8 cellular contexts compared by ENCODE assay signal in genomic region chr6:42781546-42781810, GRCh38. TPM values are rescaled to one million over a fixed set of nuclear protein-coding genes. Genes with fewer than 3 reads are reported as not detected.
A peak's percentile ranks its signal among the peaks of the same experiment; 100 is the strongest.
DNase-seq lines count a peak whose midpoint lies in the region; ATAC-seq, FAIRE-seq and TF ChIP-seq lines count a peak whose summit lies in the region.

No MANE protein-coding gene starts in this region.

- H3K27ac Mint-ChIP-seq in mesothelial cell of epicardium, result peak overlapping the region; percentile 98

- RAD21 ChIA-PET in GM12878 (lab: Charles Lee; ENCODE audit: unreplicated experiment), result interaction anchor here (0.8 to 17.0 kb wide), 5 partner anchors 11 to 218 kb away, joined by 3 to 227 read pairs (median 6); partner anchors contain the start of genes RPL7L1, TBCC and UBR2

- peak overlapping the region; percentile 69 for H3K4me3 Mint-ChIP-seq in mesothelial cell of epicardium

- TF ChIP-seq POLR2A in GM12878 (IDR thresholded peaks at IDR 0.05; ENCODE audit: low read depth, low read length), result no peak

- TF ChIP-seq CTCF in BE2C (IDR thresholded peaks at IDR 0.05; ENCODE audit: low read depth, low read length) (no peak), HL-60 (IDR thresholded peaks at IDR 0.05; ENCODE audit: insufficient read depth, low read length) (no peak), GM12878 (IDR thresholded peaks at IDR 0.05 in 2 of 3, conservative IDR thresholded peaks at IDR 0.05 in 1 of 3; ENCODE audit: control insufficient read depth in 2 of 3, extremely low read depth in 1 of 3, insufficient read depth in 1 of 3, low read depth in 3 of 3, low read length in 3 of 3) (no peak), mesothelial cell of epicardium (IDR thresholded peaks at IDR 0.05; ENCODE audit: unreplicated experiment) (no peak)

- DNase-seq in BE2C (no peak), HL-60 (ENCODE audit: low read depth in 1 of 2, low spot score in 1 of 2) (no peak), GM12878 (ENCODE audit: low read depth, low spot score) (no peak), mesothelial cell of epicardium (ENCODE audit: low spot score in 2 of 2, unreplicated experiment in 2 of 2) (no peak), NCI-H128 (lab: John Stamatoyannopoulos, UW; ENCODE audit: unreplicated experiment) (no peak)
- DNase-seq in activated effector memory CD4-positive, alpha-beta T cell treated with anti-CD3 and anti-CD28 coated beads, Interleukin-2, amount 50 U/mL, for 16 hours, result no peak

- POLR2A ChIA-PET in GM12878 (lab: Charles Lee), result interaction anchor here (0.6 to 7.4 kb wide), 9 partner anchors 9 to 1247 kb away, joined by 3 to 82 read pairs (median 4); partner anchors contain the start of gene TBCC

- no peaks in the 10 kb centered on the region for H4K20me1 ChIP-seq in GM12878 (ENCODE audit: control insufficient read depth, insufficient read depth)

- H3K36me3 ChIP-seq in BE2C, result peaks cover 8% of the 10 kb centered on the region
- no peaks in the 10 kb centered on the region for H3K36me3 ChIP-seq in GM12878 (ENCODE audit: control insufficient read depth in 2 of 2, insufficient read depth in 2 of 2, low read length in 1 of 2)

- H3K27ac ChIP-seq in HL-60 (replicated peaks) (peak overlapping the region; percentile 99), GM12878 (ENCODE audit: control insufficient read depth, insufficient read depth) (peak overlapping the region; percentile 99)

- no peaks in the 10 kb centered on the region for H3K9me3 ChIP-seq in BE2C
- H3K9me3 ChIP-seq in GM12878 (replicated peaks; ENCODE audit: control insufficient read depth, insufficient read depth, low read length), result no peaks in the 10 kb centered on the region

- CTCF ChIA-PET in GM12878 (lab: Yijun Ruan, JAX), result interaction anchor here (1.7 to 2.0 kb wide), 2 partner anchors 9 to 10 kb away, joined by 5 to 8 read pairs; no protein-coding TSS in a partner anchor

- in situ Hi-C loops in GM12878 (cut with MboI), result no loop called here

- H3K36me3 Mint-ChIP-seq in mesothelial cell of epicardium, result no peaks in the 10 kb centered on the region

- H3K27me3 Mint-ChIP-seq in mesothelial cell of epicardium (ENCODE audit: low read depth), result no peaks in the 10 kb centered on the region

- intact Hi-C loops in GM12878 (cut with micrococcal nuclease; ENCODE audit: unreplicated experiment), result loop anchor here (5.0 to 10.0 kb wide), 2 partner anchors 111 to 393 kb away; partner anchors contain the start of gene SRF

- H3K4me1 ChIP-seq in BE2C, result peaks cover 8% of the 10 kb centered on the region
- peaks cover 37% of the 10 kb centered on the region for H3K4me1 ChIP-seq in GM12878 (ENCODE audit: control insufficient read depth, insufficient read depth, low read length)

- H3K27me3 ChIP-seq in BE2C, result no peaks in the 10 kb centered on the region
- H3K27me3 ChIP-seq in HL-60 (ENCODE audit: insufficient read depth, poor library complexity, severe bottlenecking), result no peaks in the 10 kb centered on the region
- H3K27me3 ChIP-seq in GM12878 (replicated peaks in 1 of 2; ENCODE audit: control insufficient read depth in 2 of 2, insufficient read depth in 2 of 2, low read length in 1 of 2), result no peaks in the 10 kb centered on the region

- TF ChIP-seq RAD21 in GM12878 (IDR thresholded peaks at IDR 0.05; ENCODE audit: insufficient read depth, low read depth, low read length), result no peak

- SMC1A ChIA-PET in GM12878 (lab: Charles Lee; ENCODE audit: uncharacterized antibody, unreplicated experiment), result interaction anchor here (0.9 to 2.9 kb wide), 6 partner anchors 9 to 848 kb away, joined by 3 to 12 read pairs (median 4); partner anchors contain the start of gene TBCC

- peaks cover 34% of the 10 kb centered on the region for H3K4me1 Mint-ChIP-seq in mesothelial cell of epicardium

- no TSS peak for BruUV-seq in GM12878 (replicated peaks; lab: Mats Ljungman, UMichigan)

- FAIRE-seq in GM12878 (lab: Jason Lieb, UNC), result no peak

- 0% methylated on average over 4 of the region's 4 CpGs for WGBS in GM12878 (ENCODE audit: insufficient coverage, insufficient replicate concordance, low lambda C conversion rate, missing lambda C conversion rate)

- H3K4me3 ChIP-seq in BE2C (ENCODE audit: low read depth, low read length) (peak overlapping the region; percentile 83), HL-60 (replicated peaks; ENCODE audit: insufficient read depth, low read length) (peak overlapping the region; percentile 25), GM12878 (no peak overlapping the region)

- TF ChIP-seq EP300 in GM12878 (IDR thresholded peaks at IDR 0.05; ENCODE audit: borderline replicate concordance in 1 of 2, control insufficient read depth in 1 of 2, low read depth in 2 of 2, low read length in 2 of 2), result no peak

- ATAC-seq in GM12878 (no peak), GM19455 (IDR thresholded peaks at IDR 0.05; ENCODE audit: unreplicated experiment) (no peak), HG03432 (IDR thresholded peaks at IDR 0.05; ENCODE audit: unreplicated experiment) (no peak)

- peak overlapping the region; percentile 100 for H3K9ac ChIP-seq in GM12878 (ENCODE audit: control insufficient read depth, insufficient read depth, low read length)

- H2AFZ ChIP-seq in GM12878 (ENCODE audit: control insufficient read depth, low read depth, low read length), result no peak overlapping the region

- H3K9me3 Mint-ChIP-seq in mesothelial cell of epicardium, result no peaks in the 10 kb centered on the region

- no peak overlapping the region for H3K4me2 ChIP-seq in GM12878 (ENCODE audit: control insufficient read depth, insufficient read depth)

- peaks cover 74% of the 10 kb centered on the region for H3K79me2 ChIP-seq in GM12878 (ENCODE audit: control insufficient read depth, insufficient read depth, low read length)

RNA-seq across cellular contexts. Expression of gene BICRAL, which starts 0.4 kb away (rescaled TPM):
- polyA plus RNA-seq in BE2C (2012; ENCODE audit: insufficient read depth, insufficient read length, low read depth), result 5.7 TPM
- total RNA-seq in GM12878 (2013; cell fraction: nucleolus; rRNA removed), result 24.4 and 25.3 TPM in 2 replicates
- 8.8 and 8.9 TPM in 2 replicates for total RNA-seq in GM12878 (2014; rRNA removed)
- 8.0 and 8.2 TPM in 2 replicates for total RNA-seq in GM12878 (2014; rRNA removed; fragmentation: Illumina TruSeq; extraction: Trizol)
- 12.3 and 13.6 TPM in 2 replicates for total RNA-seq in GM12878 (2021)
- polyA plus RNA-seq in GM12878 (2011; ENCODE audit: low read depth), result 7.3 TPM
- polyA plus RNA-seq in GM12878 (2011; rRNA removed), result 16.6 and 18.2 TPM in 2 replicates
- 14.6 and 15.8 TPM in 2 replicates for polyA plus RNA-seq in GM12878 (2011; cell fraction: cytosol; rRNA removed)
- polyA plus RNA-seq in GM12878 (2011; cell fraction: nucleus; rRNA removed), result 9.1 and 11.5 TPM in 2 replicates
- 8.6 and 9.4 TPM in 2 replicates for polyA plus RNA-seq in GM12878 (2012)
- 13.9 and 16.7 TPM in 2 replicates for polyA plus RNA-seq in GM12878 (2014; fragmentation: Illumina TruSeq; extraction: Trizol)
- polyA plus RNA-seq in GM12878 (2014; fragmentation: Nextera tagmentation; extraction: Ambion mirVana), result 1 to 10 TPM; 1.9 to 2.0 TPM
- polyA plus RNA-seq in GM12878 (2014; rRNA removed), result 8.8 and 10.5 TPM in 2 replicates
- polyA plus RNA-seq in GM12878 (2016; fragmentation: Nextera tagmentation; extraction: Ambion mirVana), result 1 to 10 TPM; 3.1 to 3.8 TPM
- polyA minus RNA-seq in GM12878 (2011; rRNA and poly(A)+ RNA removed), result 41.2 and 42.2 TPM in 2 replicates
- polyA minus RNA-seq in GM12878 (2011; cell fraction: cytosol; rRNA and poly(A)+ RNA removed), result 11.4 and 11.6 TPM in 2 replicates
- polyA minus RNA-seq in GM12878 (2011; cell fraction: nucleus; rRNA and poly(A)+ RNA removed), result 7.1 and 9.9 TPM in 2 replicates
- total RNA-seq in mesothelial cell of epicardium, result 12.5 to 13.2 TPM (median 12.7 TPM) in 3 replicates

RNA-seq across cellular contexts. Expression of gene TBCC, which starts 35.6 kb away (rescaled TPM):
- 134 TPM for polyA plus RNA-seq in BE2C (2012; ENCODE audit: insufficient read depth, insufficient read length, low read depth)
- 17.2 and 18.1 TPM in 2 replicates for total RNA-seq in GM12878 (2013; cell fraction: nucleolus; rRNA removed)
- total RNA-seq in GM12878 (2014; rRNA removed) (35.4 and 39.0 TPM in 2 replicates), GM12878 (2014; rRNA removed; fragmentation: Illumina TruSeq; extraction: Trizol) (18.5 and 19.3 TPM in 2 replicates), GM12878 (2021) (18.5 and 21.3 TPM in 2 replicates), mesothelial cell of epicardium (19.5 to 21.2 TPM (median 20.3 TPM) in 3 replicates)
- polyA plus RNA-seq in GM12878 (2011; ENCODE audit: low read depth), result 10.6 TPM
- polyA plus RNA-seq in GM12878 (2011; rRNA removed) (10.1 and 16.7 TPM in 2 replicates), GM12878 (2014; fragmentation: Illumina TruSeq; extraction: Trizol) (9.1 and 14.2 TPM in 2 replicates), GM12878 (2014; fragmentation: Nextera tagmentation; extraction: Ambion mirVana) (1 to 10 TPM; 2.5 to 6.3 TPM), GM12878 (2014; rRNA removed) (22.7 and 26.0 TPM in 2 replicates), GM12878 (2016; fragmentation: Nextera tagmentation; extraction: Ambion mirVana) (10 to 100 TPM; 40.1 to 41.9 TPM)
- 19.5 and 20.4 TPM in 2 replicates for polyA plus RNA-seq in GM12878 (2011; cell fraction: cytosol; rRNA removed)
- 23.6 and 26.5 TPM in 2 replicates for polyA plus RNA-seq in GM12878 (2011; cell fraction: nucleus; rRNA removed)
- polyA plus RNA-seq in GM12878 (2012), result 15.5 and 19.3 TPM in 2 replicates
- 7.2 and 7.9 TPM in 2 replicates for polyA minus RNA-seq in GM12878 (2011; rRNA and poly(A)+ RNA removed)
- 4.7 and 6.0 TPM in 2 replicates for polyA minus RNA-seq in GM12878 (2011; cell fraction: cytosol; rRNA and poly(A)+ RNA removed)
- polyA minus RNA-seq in GM12878 (2011; cell fraction: nucleus; rRNA and poly(A)+ RNA removed), result 11.1 and 13.3 TPM in 2 replicates

RNA-seq across cellular contexts. Expression of gene PRPH2, which starts 59.1 kb away (rescaled TPM):
- not detected for polyA plus RNA-seq in BE2C (2012; ENCODE audit: insufficient read depth, insufficient read length, low read depth)
- total RNA-seq in GM12878 (2013; cell fraction: nucleolus; rRNA removed), result not detected in 2 replicates
- total RNA-seq in GM12878 (2014; rRNA removed), result not detected in 2 replicates
- not detected in 2 replicates for total RNA-seq in GM12878 (2014; rRNA removed; fragmentation: Illumina TruSeq; extraction: Trizol)
- total RNA-seq in GM12878 (2021), result not detected in 2 replicates
- polyA plus RNA-seq in GM12878 (2011; ENCODE audit: low read depth), result not detected
- polyA plus RNA-seq in GM12878 (2011; rRNA removed), result not detected in 2 replicates
- polyA plus RNA-seq in GM12878 (2011; cell fraction: cytosol; rRNA removed), result not detected in 2 replicates
- not detected in 2 replicates for polyA plus RNA-seq in GM12878 (2011; cell fraction: nucleus; rRNA removed)
- polyA plus RNA-seq in GM12878 (2012), result not detected in 2 replicates
- not detected in 2 replicates for polyA plus RNA-seq in GM12878 (2014; fragmentation: Illumina TruSeq; extraction: Trizol)
- polyA plus RNA-seq in GM12878 (2014; fragmentation: Nextera tagmentation; extraction: Ambion mirVana), result under 1 TPM in 1 of 2 experiments, not detected in 1; 0.08 TPM
- not detected in 2 replicates for polyA plus RNA-seq in GM12878 (2014; rRNA removed)
- not detected for polyA plus RNA-seq in GM12878 (2016; fragmentation: Nextera tagmentation; extraction: Ambion mirVana)
- not detected in 2 replicates for polyA minus RNA-seq in GM12878 (2011; rRNA and poly(A)+ RNA removed)
- polyA minus RNA-seq in GM12878 (2011; cell fraction: cytosol; rRNA and poly(A)+ RNA removed), result not detected in 2 replicates
- polyA minus RNA-seq in GM12878 (2011; cell fraction: nucleus; rRNA and poly(A)+ RNA removed), result not detected in 2 replicates
- 0.11 to 0.16 TPM (median 0.11 TPM) in 3 replicates for total RNA-seq in mesothelial cell of epicardium
